14 cellular contexts compared by ENCODE assay signal in the genomic region with DNA sequence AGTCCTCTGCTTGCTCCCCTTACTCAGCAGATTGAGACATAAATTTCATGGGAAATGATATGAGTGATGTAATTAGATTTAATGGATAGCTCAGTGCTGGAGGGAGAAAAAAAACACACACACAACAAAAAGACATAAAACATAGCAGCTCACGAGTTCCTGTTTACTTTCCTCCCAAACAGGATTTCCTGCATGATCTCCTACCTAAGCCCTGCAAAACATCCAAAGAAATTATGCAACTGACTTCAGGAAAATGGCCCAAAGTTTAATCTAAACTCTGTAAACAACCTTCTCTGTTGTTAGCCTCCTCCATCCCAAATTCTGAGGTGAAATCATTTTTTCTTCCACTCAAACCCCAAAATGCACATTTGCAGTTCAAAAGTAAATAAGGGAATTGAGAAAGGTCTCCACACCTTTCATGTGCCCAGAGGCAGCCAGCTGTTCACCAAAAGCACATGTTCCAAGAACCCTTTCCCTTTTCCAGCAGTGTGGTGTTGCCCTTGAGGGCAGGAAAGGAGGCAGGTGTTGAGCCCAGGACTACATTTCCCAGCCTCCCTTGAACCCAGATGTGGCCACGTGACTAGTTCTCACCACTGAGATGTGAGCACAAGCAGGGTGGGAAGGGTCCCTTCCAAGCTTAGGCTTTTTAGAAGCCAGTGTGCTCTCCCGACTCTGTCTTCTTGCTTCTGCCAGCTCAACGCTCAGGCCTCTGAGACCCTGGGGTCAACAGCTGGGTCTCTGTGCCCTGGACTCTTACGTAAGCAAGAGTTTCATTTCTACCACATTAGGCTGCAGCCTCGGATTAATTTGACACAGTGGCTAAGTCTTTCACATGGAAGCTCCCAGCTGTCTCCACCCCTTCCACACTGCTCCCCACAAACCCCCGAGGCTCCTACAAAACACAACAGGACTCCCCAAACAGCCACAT.
A peak's percentile ranks its signal among the peaks of the same experiment; 100 is the strongest.
DNase-seq lines count a peak whose midpoint lies in the region; TF ChIP-seq lines count a peak whose summit lies in the region.
"Had no signal": no experiment of that assay in that cellular context is flagged by ENCODE, and none has a peak within 500 bp of the region (broad histone marks: within the 10 kb centered on the region; RNA-seq: fewer than 3 reads in every experiment).

No MANE protein-coding gene starts in this region.

- no peaks in the 10 kb centered on the region for H3K9me3 ChIP-seq in PC-9 (ENCODE audit: insufficient read depth, low read depth)
- peaks cover 0 to 6% (median 0%) of the 10 kb centered on the region in 3 donors for H3K9me3 ChIP-seq in tibial artery

- intact Hi-C loops in PC-9 (cut with micrococcal nuclease; ENCODE audit: unreplicated experiment) (no loop called here), tibial artery (cut with DNase I; ENCODE audit: low total_unique reads) (no loop called here)

- TF ChIP-seq CTCF in GM12865 (IDR thresholded peaks at IDR 0.05; ENCODE audit: insufficient read depth, low read depth, low read length, missing control alignments), result no peak
- no peak for TF ChIP-seq CTCF in PC-9 (conservative IDR thresholded peaks at IDR 0.05)
- TF ChIP-seq CTCF in tibial artery (IDR thresholded peaks at IDR 0.05), result no peak

- H3K36me3 ChIP-seq in PC-9 (ENCODE audit: low read depth) (no peaks in the 10 kb centered on the region), tibial artery (no peaks in the 10 kb centered on the region)

- no peaks in the 10 kb centered on the region for H3F3A ChIP-seq in PC-9 (ENCODE audit: insufficient read depth, low read depth)

- POLR2A ChIA-PET in PC-9 (lab: Charles Lee; ENCODE audit: unreplicated experiment), result interaction anchor here (0.7 kb wide), 1 partner anchor 197 kb away, joined by 8 read pairs; no protein-coding TSS in a partner anchor

- no peak overlapping the region for H2AFZ ChIP-seq in PC-9

- CTCF ChIA-PET in PC-9 (lab: Charles Lee), result no interaction called here

- no peaks in the 10 kb centered on the region for H3K79me2 ChIP-seq in PC-9 (ENCODE audit: low read depth)

- peak overlapping the region; percentile 9; the same call in 1 of the 2 replicates for H3K4me2 ChIP-seq in PC-9

- H3K9me2 ChIP-seq in PC-9 (ENCODE audit: insufficient read depth), result no peaks in the 10 kb centered on the region

- peaks cover 10% of the 10 kb centered on the region for H3K4me1 ChIP-seq in PC-9 (replicated peaks; ENCODE audit: insufficient read depth)
- no peaks in the 10 kb centered on the region for H3K4me1 ChIP-seq in tibial artery

- DNase-seq in 8988T (peak; percentile 65), GM12865 (ENCODE audit: low read depth) (peak; percentile 2), PC-9 (no peak), iPS-NIHi7 (ENCODE audit: extremely low spot score) (peak; percentile 85), tibial artery (no peak), HCEC 1CT (no peak), foreskin melanocyte (no peak)
- no peak for DNase-seq in activated CD8-positive, alpha-beta memory T cell treated with anti-CD3 and anti-CD28 coated beads for 24 hours
- DNase-seq: activated CD4-positive, CD25-positive, alpha-beta regulatory T cell treated with anti-CD3 and anti-CD28 coated beads, Interleukin-2, amount 50 U/mL, for 72 hours; activated naive CD8-positive, alpha-beta T cell treated with anti-CD3 and anti-CD28 coated beads, Interleukin-2, amount 10 ng/mL, durations not matched to agents 7 days and 5 days; C1 segment of cervical spinal cord; left cardiac atrium; naive B cell; stimulated activated CD4-positive, alpha-beta T cell treated with anti-CD3 and anti-CD28 coated beads, Interleukin-4, amount 100 ng/mL, for 24 hours had no signal

- H3K27me3 ChIP-seq in PC-9 (ENCODE audit: insufficient read depth, low read depth) (no peaks in the 10 kb centered on the region), tibial artery (peaks cover 0 to 10% of the 10 kb centered on the region in 2 donors)

- no TSS peak for BruUV-seq in PC-9 (replicated peaks; lab: Mats Ljungman, UMichigan)

- peaks cover 5% of the 10 kb centered on the region for H4K20me1 ChIP-seq in PC-9 (ENCODE audit: insufficient read depth)

- H3K27ac ChIP-seq in PC-9, result no peak overlapping the region
- H3K27ac ChIP-seq in tibial artery, result no peak overlapping the region

- H3K4me3 ChIP-seq in GM12865 (ENCODE audit: low read depth, low read length), result no peak overlapping the region
- H3K4me3 ChIP-seq in PC-9, result no peak overlapping the region
- no peak overlapping the region for H3K4me3 ChIP-seq in tibial artery

Comparison
In these comparisons a context has a peak if more than half of its experiments do, and no peak if none do; other contexts are left out.
1. DNase-seq: peak in 8988T (single experiment), GM12865 (single experiment) and iPS-NIHi7 (single experiment); none in PC-9 (0 of 2), tibial artery (0 of 2), HCEC 1CT (single experiment), activated CD8-positive, alpha-beta memory T cell treated with anti-CD3 and anti-CD28 coated beads for 24 hours (single experiment) and foreskin melanocyte (single experiment).